1 cellular context compared by ENCODE assay signal in the genomic region with DNA sequence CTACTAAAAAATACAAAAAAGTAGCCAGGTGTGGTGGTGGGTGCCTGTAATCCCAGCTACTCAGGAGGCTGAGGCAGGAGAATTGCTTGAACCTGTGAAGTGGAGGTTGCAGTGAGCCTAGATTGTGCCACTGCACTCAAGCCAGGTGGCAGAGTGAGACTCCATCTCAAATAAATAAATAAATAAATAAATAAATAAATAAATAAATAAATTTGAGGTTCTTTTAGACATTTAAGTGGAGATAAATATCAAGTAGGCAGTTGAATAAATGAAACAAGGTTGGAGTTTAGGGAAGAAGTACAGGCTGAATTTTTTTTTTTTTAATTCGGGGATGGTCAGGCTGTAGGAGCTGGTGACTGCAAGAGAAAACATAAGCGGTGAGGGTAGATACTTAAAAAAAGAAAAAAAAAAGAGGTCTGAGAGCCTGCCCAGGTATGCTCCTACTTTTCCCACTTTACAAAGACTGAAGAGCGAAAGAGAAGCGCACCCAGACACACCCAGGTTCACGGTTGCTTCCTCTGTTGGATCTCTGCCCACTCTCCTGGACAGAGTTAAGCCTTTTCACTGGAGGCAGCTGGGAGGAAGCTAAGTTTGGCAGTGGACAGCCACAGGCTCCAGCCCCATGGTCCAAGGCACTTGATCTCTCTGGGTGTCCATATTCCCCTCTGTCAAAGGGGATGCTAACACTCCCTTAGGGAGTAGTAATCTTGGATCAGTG.
TF ChIP-seq lines count a peak whose summit lies in the region.

No MANE protein-coding gene starts in this region.

TF ChIP-seq in HEK293, 187 proteins besides CTCF, POLR2A, EP300 and RAD21 (continued from another document and continues in another):
- TF ChIP-seq ATF2 (tag by site-specific recombination; IDR thresholded peaks at IDR 0.05; ENCODE audit: low read depth): no peak
- 0 out of 2 replicates have a peak, but pooled peaks have one; percentile 21 for TF ChIP-seq OVOL3 (tag by site-specific recombination; IDR thresholded peaks at IDR 0.05)
- TF ChIP-seq ZNF621 (tag by site-specific recombination; IDR thresholded peaks at IDR 0.05): no peak
- 0 out of 2 replicates have a peak, but pooled peaks have one; percentile 21 for TF ChIP-seq SP3 (tag by site-specific recombination; IDR thresholded peaks at IDR 0.05)
- TF ChIP-seq ZNF623 (tag by site-specific recombination; IDR thresholded peaks at IDR 0.05): peak; percentile 77
- no peak for TF ChIP-seq ZNF148 (tag by site-specific recombination; IDR thresholded peaks at IDR 0.05; ENCODE audit: borderline replicate concordance)
- TF ChIP-seq, protein P1, sequence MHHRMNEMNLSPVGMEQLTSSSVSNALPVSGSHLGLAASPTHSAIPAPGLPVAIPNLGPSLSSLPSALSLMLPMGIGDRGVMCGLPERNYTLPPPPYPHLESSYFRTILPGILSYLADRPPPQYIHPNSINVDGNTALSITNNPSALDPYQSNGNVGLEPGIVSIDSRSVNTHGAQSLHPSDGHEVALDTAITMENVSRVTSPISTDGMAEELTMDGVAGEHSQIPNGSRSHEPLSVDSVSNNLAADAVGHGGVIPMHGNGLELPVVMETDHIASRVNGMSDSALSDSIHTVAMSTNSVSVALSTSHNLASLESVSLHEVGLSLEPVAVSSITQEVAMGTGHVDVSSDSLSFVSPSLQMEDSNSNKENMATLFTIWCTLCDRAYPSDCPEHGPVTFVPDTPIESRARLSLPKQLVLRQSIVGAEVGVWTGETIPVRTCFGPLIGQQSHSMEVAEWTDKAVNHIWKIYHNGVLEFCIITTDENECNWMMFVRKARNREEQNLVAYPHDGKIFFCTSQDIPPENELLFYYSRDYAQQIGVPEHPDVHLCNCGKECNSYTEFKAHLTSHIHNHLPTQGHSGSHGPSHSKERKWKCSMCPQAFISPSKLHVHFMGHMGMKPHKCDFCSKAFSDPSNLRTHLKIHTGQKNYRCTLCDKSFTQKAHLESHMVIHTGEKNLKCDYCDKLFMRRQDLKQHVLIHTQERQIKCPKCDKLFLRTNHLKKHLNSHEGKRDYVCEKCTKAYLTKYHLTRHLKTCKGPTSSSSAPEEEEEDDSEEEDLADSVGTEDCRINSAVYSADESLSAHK (tag by site-specific recombination; IDR thresholded peaks at IDR 0.05): peak; percentile 21; the same call in 1 of the 2 replicates
- TF ChIP-seq ZNF610 (tag by site-specific recombination; IDR thresholded peaks at IDR 0.05; ENCODE audit: borderline replicate concordance): no peak
- TF ChIP-seq ZNF292 (tag by site-specific recombination; IDR thresholded peaks at IDR 0.05; ENCODE audit: borderline replicate concordance, low read depth): peak; percentile 76; the same call in 1 of the 2 replicates
- 0 out of 2 replicates have a peak, but pooled peaks have one; percentile 32 for TF ChIP-seq ZNF19 (tag by site-specific recombination; IDR thresholded peaks at IDR 0.05; ENCODE audit: low read depth)
- 0 out of 2 replicates have a peak, but pooled peaks have one; percentile 37 for TF ChIP-seq GFI1B (tag by site-specific recombination; IDR thresholded peaks at IDR 0.05)
- 0 out of 2 replicates have a peak, but pooled peaks have one; percentile 11 for TF ChIP-seq ZNF366 (tag by site-specific recombination; conservative IDR thresholded peaks at IDR 0.05)
- TF ChIP-seq ZBTB8A (tag by site-specific recombination; IDR thresholded peaks at IDR 0.05): peak; percentile 78
- peak; percentile 80 for TF ChIP-seq ZBTB11 (tag by site-specific recombination; conservative IDR thresholded peaks at IDR 0.05; ENCODE audit: low read depth)
- TF ChIP-seq ZBTB21 (tag by site-specific recombination; IDR thresholded peaks at IDR 0.05): peak; percentile 41; the same call in 1 of the 2 replicates
- 0 out of 2 replicates have a peak, but pooled peaks have one; percentile 64 for TF ChIP-seq ZNF138 (tag by site-specific recombination; IDR thresholded peaks at IDR 0.05; ENCODE audit: borderline replicate concordance)
- peak; percentile 19; the same call in 1 of the 2 replicates for TF ChIP-seq ZNF214 (tag by site-specific recombination; IDR thresholded peaks at IDR 0.05; ENCODE audit: borderline replicate concordance)
- peak; percentile 72 for TF ChIP-seq ZNF266 (tag by site-specific recombination; IDR thresholded peaks at IDR 0.05; ENCODE audit: low read depth)
- TF ChIP-seq ZNF449 (tag by site-specific recombination; IDR thresholded peaks at IDR 0.05): no peak
- no peak for TF ChIP-seq PRDM2 (tag by site-specific recombination; IDR thresholded peaks at IDR 0.05; ENCODE audit: borderline replicate concordance)
- TF ChIP-seq YY1 (tag by site-specific recombination; IDR thresholded peaks at IDR 0.05): no peak
- TF ChIP-seq, protein P2, sequence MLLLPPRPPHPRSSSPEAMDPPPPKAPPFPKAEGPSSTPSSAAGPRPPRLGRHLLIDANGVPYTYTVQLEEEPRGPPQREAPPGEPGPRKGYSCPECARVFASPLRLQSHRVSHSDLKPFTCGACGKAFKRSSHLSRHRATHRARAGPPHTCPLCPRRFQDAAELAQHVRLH (tag by site-specific recombination; IDR thresholded peaks at IDR 0.05): peak; percentile 65
- peak; percentile 66 for TF ChIP-seq ZXDB (tag by site-specific recombination; IDR thresholded peaks at IDR 0.05)
- TF ChIP-seq RBAK (tag by site-specific recombination; IDR thresholded peaks at IDR 0.05): 0 out of 2 replicates have a peak, but pooled peaks have one; percentile 75
- peak; percentile 77 for TF ChIP-seq REST (tag by site-specific recombination; IDR thresholded peaks at IDR 0.05)
- peak; percentile 79; the same call in 1 of the 2 replicates for TF ChIP-seq ZNF558 (tag by site-specific recombination; IDR thresholded peaks at IDR 0.05)
- no peak for TF ChIP-seq ZNF670 (tag by site-specific recombination; IDR thresholded peaks at IDR 0.05; ENCODE audit: low read depth)
